ENCODE assay signal across 8 cellular contexts in the genomic region with DNA sequence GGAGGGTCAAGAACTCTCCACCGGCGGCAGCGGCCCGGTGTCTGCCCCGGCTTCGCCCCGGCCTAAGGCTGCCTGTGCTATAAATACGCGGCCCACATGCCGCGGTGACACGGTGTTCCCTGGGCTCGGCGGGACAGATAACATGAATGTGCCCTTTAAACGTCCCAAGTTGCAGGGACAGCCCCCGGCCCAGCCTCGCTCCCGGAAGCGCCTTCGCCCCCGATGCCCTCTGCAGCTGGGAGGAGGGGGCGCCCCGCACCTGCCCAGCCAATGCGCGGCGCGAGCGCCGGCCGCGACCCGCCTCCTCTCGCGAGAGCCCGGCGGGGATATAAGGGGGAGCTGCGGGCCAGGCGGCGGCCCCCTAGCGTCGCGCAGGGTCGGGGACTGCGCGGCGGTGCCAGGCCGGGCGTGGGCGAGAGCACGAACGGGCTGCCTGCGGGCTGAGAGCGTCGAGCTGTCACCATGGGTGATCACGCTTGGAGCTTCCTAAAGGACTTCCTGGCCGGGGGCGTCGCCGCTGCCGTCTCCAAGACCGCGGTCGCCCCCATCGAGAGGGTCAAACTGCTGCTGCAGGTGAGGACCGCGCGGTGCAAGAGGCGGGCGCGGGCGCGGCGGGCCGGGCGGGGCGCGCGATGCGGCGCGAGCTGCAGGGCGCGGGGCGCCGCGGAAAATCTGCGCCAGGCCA. TPM values are rescaled to one million over a fixed set of nuclear protein-coding genes. Genes with fewer than 3 reads are reported as not detected.
DNase-seq lines count a peak whose midpoint lies in the region; ATAC-seq lines count a peak whose summit lies in the region.

A gene (plus strand): TSS at position 356 of the 685 bp plus-strand sequence. CDS start 107 bp downstream, at position 463.

- DNase-seq in A172 (ENCODE audit: low spot score) (peak; percentile 44), NCI-H2171 treated with DMSO at 0.1 percent for 48 hours (lab: John Stamatoyannopoulos, UW) (peak; percentile 59), cerebellum (ENCODE audit: low spot score) (peak; percentile 94), kidney glomerular epithelial cell (lab: John Stamatoyannopoulos, UW) (peak; percentile 75)
- peak; percentile 75 for DNase-seq in activated CD4-positive, alpha-beta T cell treated with anti-CD3 and anti-CD28 coated beads for 1 hour
- DNase-seq in stimulated activated CD4-positive, alpha-beta T cell treated with anti-CD3 and anti-CD28 coated beads, Interleukin-1b, Interleukin-23, amount 100 ng/mL, for 24 hours (ENCODE audit: low read depth in 4 of 4, low spot score in 1 of 4) = peak; percentile 59 to 82 (median 67)

- ATAC-seq in GM18508 (IDR thresholded peaks at IDR 0.05; ENCODE audit: insufficient read depth, unreplicated experiment) = peak; percentile 79
- ATAC-seq in HG03025 (IDR thresholded peaks at IDR 0.05; ENCODE audit: low FRiP score, unreplicated experiment) = peak; percentile 94

RNA-seq across cellular contexts. Expression of the gene that starts here (rescaled TPM):
- total RNA-seq in A172 (2014; rRNA removed; shearing (Covaris generic)) = 49.9 and 61.0 TPM in 2 replicates
- total RNA-seq in cerebellum = 25.3 TPM

Comparison
In these comparisons a context has a peak if more than half of its experiments do, and no peak if none do; other contexts are left out.
1. Peak in every context shown above with its lines: DNase-seq and ATAC-seq.
2. DNase-seq: peak in every context shown above with its lines; median percentile 94 in cerebellum; 75 in activated CD4-positive, alpha-beta T cell treated with anti-CD3 and anti-CD28 coated beads for 1 hour; 75 in kidney glomerular epithelial cell; 67 in stimulated activated CD4-positive, alpha-beta T cell treated with anti-CD3 and anti-CD28 coated beads, Interleukin-1b, Interleukin-23, amount 100 ng/mL, for 24 hours; 59 in NCI-H2171 treated with DMSO at 0.1 percent for 48 hours; 44 in A172.